Comparison of ENCODE assay signal across 8 cellular contexts in the genomic region with DNA sequence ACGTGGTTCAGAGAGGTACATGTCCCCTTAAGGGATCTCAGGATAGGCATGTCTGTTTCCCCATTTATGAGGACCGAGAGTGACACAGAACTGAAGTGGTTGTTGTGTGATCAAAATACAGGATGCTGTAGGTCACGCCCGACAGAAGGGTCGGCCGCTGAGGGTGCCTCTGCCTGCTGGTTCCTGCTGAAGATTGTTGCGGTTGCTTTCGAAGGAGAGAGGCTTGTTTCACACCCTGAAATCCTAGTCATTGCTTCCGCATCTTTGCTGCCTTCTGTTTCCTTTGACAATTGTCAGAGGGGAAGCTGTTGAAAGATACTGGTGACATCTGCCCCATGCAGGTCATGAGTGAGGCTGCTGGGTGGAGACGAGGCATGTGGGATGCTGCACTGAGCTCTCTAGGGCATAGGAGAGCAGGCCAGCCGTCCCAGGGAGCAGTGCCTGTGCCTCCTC. TPM values are rescaled to one million over a fixed set of nuclear protein-coding genes. Genes with fewer than 3 reads are reported as not detected.
DNase-seq lines count a peak whose midpoint lies in the region; ATAC-seq, FAIRE-seq and TF ChIP-seq lines count a peak whose summit lies in the region.

No MANE protein-coding gene starts in this region.

- 78% methylated on average over 11 of the region's 11 CpGs for WGBS in prostate gland

- H3K27ac ChIP-seq in lower lobe of right lung (peak overlapping the region; percentile 50), brain microvascular endothelial cell (no peak overlapping the region), prostate gland (no peak overlapping the region)

- TF ChIP-seq CTCF in lower lobe of right lung (IDR thresholded peaks at IDR 0.05) (no peak), brain microvascular endothelial cell (IDR thresholded peaks at IDR 0.05; ENCODE audit: low read depth, low read length, missing control alignments) (no peak), prostate gland (IDR thresholded peaks at IDR 0.05) (no peak)

- H3K27me3 ChIP-seq in lower lobe of right lung (ENCODE audit: low read depth), result no peaks in the 10 kb centered on the region
- no peaks in the 10 kb centered on the region for H3K27me3 ChIP-seq in brain microvascular endothelial cell (replicated peaks)
- H3K27me3 ChIP-seq in prostate gland (replicated peaks; ENCODE audit: insufficient read depth), result no peaks in the 10 kb centered on the region

- H3K36me3 ChIP-seq in lower lobe of right lung (peaks cover 4% of the 10 kb centered on the region), brain microvascular endothelial cell (replicated peaks) (peaks cover 16% of the 10 kb centered on the region), prostate gland (peaks cover 0 to 4% of the 10 kb centered on the region in 2 donors)

- H3K4me1 ChIP-seq in lower lobe of right lung, result peaks cover 55% of the 10 kb centered on the region
- peaks cover 5% of the 10 kb centered on the region for H3K4me1 ChIP-seq in prostate gland (replicated peaks)

- H3K4me3 ChIP-seq in Jurkat, Clone E6-1 (ENCODE audit: low read length), result peak overlapping the region; percentile 33
- H3K4me3 ChIP-seq in lower lobe of right lung (no peak overlapping the region), brain microvascular endothelial cell (ENCODE audit: low read depth, low read length) (no peak overlapping the region), prostate gland (no peak overlapping the region)

- DNase-seq in GM19238 (ENCODE audit: insufficient read length, low spot score) (peak; percentile 57), lower lobe of right lung (peak; percentile 85), brain microvascular endothelial cell (no peak), prostate gland (ENCODE audit: low spot score) (no peak), HTR-8/SVneo (ENCODE audit: insufficient read length, low spot score) (no peak), NCI-H446 (lab: John Stamatoyannopoulos, UW) (no peak)
- DNase-seq in Jurkat, Clone E6-1 (ENCODE audit: low read depth, low spot score), result peak; percentile 96
- peak; percentile 36 for DNase-seq in activated T-cell treated with anti-CD3 and anti-CD28 coated beads, Interleukin-2, amount 50 U/mL, for 4 hours

- H3K9me3 ChIP-seq in lower lobe of right lung, result no peaks in the 10 kb centered on the region
- H3K9me3 ChIP-seq in prostate gland, result no peaks in the 10 kb centered on the region

- no peak for TF ChIP-seq POLR2A in prostate gland (IDR thresholded peaks at IDR 0.05)

- no peak for FAIRE-seq in HTR-8/SVneo (lab: Jason Lieb, UNC)

- H3K4me3 Mint-ChIP-seq in activated T-cell treated with anti-CD3 and anti-CD28 coated beads, Interleukin-2, amount 50 U/mL, for 4 hours, result peak overlapping the region; percentile 68

- intact Hi-C loops in lower lobe of right lung (cut with DNase I) (no loop called here), prostate gland (cut with DNase I) (no loop called here)

- H3K9me3 Mint-ChIP-seq in activated T-cell treated with anti-CD3 and anti-CD28 coated beads, Interleukin-2, amount 50 U/mL, for 4 hours, result no peaks in the 10 kb centered on the region

- peaks cover 77% of the 10 kb centered on the region for H3K4me1 Mint-ChIP-seq in activated T-cell treated with anti-CD3 and anti-CD28 coated beads, Interleukin-2, amount 50 U/mL, for 4 hours (ENCODE audit: low read depth)

- ATAC-seq in activated T-cell treated with anti-CD3 and anti-CD28 coated beads, Interleukin-2, amount 50 U/mL, for 4 hours, result peak; percentile 70
- ATAC-seq in lower lobe of right lung, result peak; percentile 48 to 76

- H3K36me3 Mint-ChIP-seq in activated T-cell treated with anti-CD3 and anti-CD28 coated beads, Interleukin-2, amount 50 U/mL, for 4 hours (ENCODE audit: insufficient read depth), result peaks cover 9% of the 10 kb centered on the region

- H3K27me3 Mint-ChIP-seq in activated T-cell treated with anti-CD3 and anti-CD28 coated beads, Interleukin-2, amount 50 U/mL, for 4 hours (ENCODE audit: low read depth), result no peaks in the 10 kb centered on the region

- in situ Hi-C loops in brain microvascular endothelial cell (cut with HindIII; ENCODE audit: low pct_ligation_motif_present, low sequenced_read_pairs), result no loop called here

RNA-seq across cellular contexts. Expression of a gene that starts 3.8 kb away (rescaled TPM):
- polyA plus RNA-seq in Jurkat, Clone E6-1 (2012; ENCODE audit: insufficient read depth, insufficient read length), result 47.5 TPM
- 10 to 100 TPM; 63.1 to 68.7 (median 65.9) TPM for total RNA-seq in activated T-cell treated with anti-CD3 and anti-CD28 coated beads, Interleukin-2, amount 50 U/mL, for 4 hours
- 48.6 TPM for total RNA-seq in lower lobe of right lung
- 10 to 100 TPM; 29.6 to 49.3 TPM for total RNA-seq in prostate gland

RNA-seq across cellular contexts. Expression of a gene that starts 31.5 kb away (rescaled TPM):
- polyA plus RNA-seq in Jurkat, Clone E6-1 (2012; ENCODE audit: insufficient read depth, insufficient read length), result 147 TPM
- total RNA-seq in activated T-cell treated with anti-CD3 and anti-CD28 coated beads, Interleukin-2, amount 50 U/mL, for 4 hours, result 100 to 1,000 TPM; 124 to 138 (median 137) TPM
- 35.7 TPM for total RNA-seq in lower lobe of right lung
- total RNA-seq in prostate gland, result 100 to 1,000 TPM in 1 of 2 donors, 10 to 100 TPM in 1; 84.1 to 133 TPM

RNA-seq across cellular contexts. Expression of a gene that starts 42.9 kb away (rescaled TPM):
- polyA plus RNA-seq in Jurkat, Clone E6-1 (2012; ENCODE audit: insufficient read depth, insufficient read length), result 59.9 TPM
- under 1 TPM; 0.29 to 0.98 (median 0.33) TPM for total RNA-seq in activated T-cell treated with anti-CD3 and anti-CD28 coated beads, Interleukin-2, amount 50 U/mL, for 4 hours
- total RNA-seq in lower lobe of right lung, result 7.4 TPM
- 1 to 10 TPM; 1.6 to 2.2 TPM for total RNA-seq in prostate gland

Comparison
In these comparisons a context has a peak if more than half of its experiments do, and no peak if none do; other contexts are left out.
1. DNase-seq: peak in GM19238 (single experiment), Jurkat, Clone E6-1 (single experiment), activated T-cell treated with anti-CD3 and anti-CD28 coated beads, Interleukin-2, amount 50 U/mL, for 4 hours (single experiment) and lower lobe of right lung (single experiment); none in brain microvascular endothelial cell (single experiment), prostate gland (single experiment), HTR-8/SVneo (single experiment) and NCI-H446 (0 of 2).